In the genomic region with DNA sequence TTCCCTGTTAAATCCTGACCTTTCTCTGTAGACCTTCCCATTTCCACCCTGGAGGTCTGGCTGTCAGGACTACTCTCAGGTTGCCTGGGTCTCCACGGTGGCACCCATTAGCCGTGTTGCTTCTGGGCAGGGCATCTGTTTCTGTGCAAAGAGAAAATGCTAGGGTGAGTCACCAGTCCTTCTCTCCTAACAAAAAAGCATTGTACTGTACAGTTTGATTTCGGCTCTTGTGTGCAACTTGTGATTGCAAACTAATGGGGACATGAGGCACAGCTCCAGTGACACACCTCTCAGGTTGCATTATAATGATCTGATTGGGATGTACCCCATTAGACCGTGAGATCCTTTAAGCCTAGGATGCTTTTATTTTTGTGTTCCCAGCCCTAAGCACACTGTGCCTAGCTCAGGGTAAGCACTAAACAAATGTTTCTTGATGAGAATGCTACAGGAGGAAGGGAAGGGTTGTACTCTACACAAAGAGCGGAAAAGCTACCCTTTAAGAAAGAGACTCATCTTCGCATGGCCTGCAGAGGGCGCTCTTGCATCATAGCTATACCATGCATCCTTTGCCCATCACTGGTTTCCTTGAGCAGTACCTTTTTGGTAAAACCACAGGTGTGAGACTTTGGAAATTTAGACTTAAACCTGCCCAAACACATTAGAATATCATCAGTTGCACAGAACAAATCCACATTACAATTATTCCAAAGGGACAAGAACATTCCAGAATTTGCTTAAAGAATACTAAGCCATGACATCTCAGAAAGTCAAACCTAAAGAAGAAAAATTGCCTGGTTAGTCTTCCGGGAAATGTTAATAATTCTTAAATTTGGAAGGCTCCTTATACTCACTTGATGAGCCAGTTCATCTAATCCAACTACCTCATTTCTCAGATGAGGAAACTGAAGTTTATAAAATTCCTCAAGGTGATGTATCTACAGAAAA, we compare ENCODE assay signal across 8 cellular contexts. TPM values are rescaled to one million over a fixed set of nuclear protein-coding genes. Genes with fewer than 3 reads are reported as not detected.
DNase-seq lines count a peak whose midpoint lies in the region; ATAC-seq and TF ChIP-seq lines count a peak whose summit lies in the region.

No MANE protein-coding gene starts in this region.

- H3K27ac Mint-ChIP-seq in Calu3 (ENCODE audit: unreplicated experiment), result peak overlapping the region; percentile 61
- peak overlapping the region; percentile 21 for H3K27ac Mint-ChIP-seq in MCF 10A (ENCODE audit: low read depth, unreplicated experiment)

- H3K27me3 Mint-ChIP-seq in Calu3 (ENCODE audit: unreplicated experiment) (no peaks in the 10 kb centered on the region), MCF 10A (ENCODE audit: insufficient read depth, unreplicated experiment) (no peaks in the 10 kb centered on the region)

- BruUV-seq in Calu3 (replicated peaks; lab: Mats Ljungman, UMichigan), result no TSS peak
- BruUV-seq in MCF 10A (replicated peaks; lab: Mats Ljungman, UMichigan), result no TSS peak

- H3K27ac ChIP-seq in VCaP, result no peak overlapping the region

- H3K4me1 Mint-ChIP-seq in Calu3 (ENCODE audit: low read depth, unreplicated experiment), result peaks cover 7% of the 10 kb centered on the region
- H3K4me1 Mint-ChIP-seq in MCF 10A (ENCODE audit: insufficient read depth, unreplicated experiment), result peaks cover 11% of the 10 kb centered on the region

- ATAC-seq in GM21786 (IDR thresholded peaks at IDR 0.05; ENCODE audit: unreplicated experiment), result peak; percentile 80
- ATAC-seq in HG03439 (IDR thresholded peaks at IDR 0.05; ENCODE audit: unreplicated experiment), result no peak

- intact Hi-C loops in Calu3 (cut with micrococcal nuclease; ENCODE audit: unreplicated experiment) (loop anchor here (5.0 to 10.0 kb wide), 4 partner anchors 556 to 1096 kb away; no protein-coding TSS in a partner anchor), MCF 10A (cut with micrococcal nuclease) (loop anchor here (2.0 to 5.0 kb wide), 5 partner anchors 106 to 1096 kb away; no protein-coding TSS in a partner anchor)

- H3K9me3 Mint-ChIP-seq in Calu3 (ENCODE audit: low read depth, unreplicated experiment) (no peaks in the 10 kb centered on the region), MCF 10A (ENCODE audit: unreplicated experiment) (no peaks in the 10 kb centered on the region)

- TF ChIP-seq CTCF in Calu3 (IDR thresholded peaks at IDR 0.05; ENCODE audit: unreplicated experiment) (peak; percentile 59), VCaP (conservative IDR thresholded peaks at IDR 0.05) (peak; percentile 93), MCF 10A (IDR thresholded peaks at IDR 0.05; ENCODE audit: unreplicated experiment) (peak; percentile 88)

- POLR2A ChIA-PET in MCF 10A (lab: Yijun Ruan, JAX), result interaction anchor here (0.5 to 2.1 kb wide), 7 partner anchors 20 to 148 kb away, joined by 3 to 7 read pairs (median 3); a partner anchor contains a TSS

- H3K4me3 Mint-ChIP-seq in Calu3 (ENCODE audit: low read depth, unreplicated experiment) (no peak overlapping the region), MCF 10A (ENCODE audit: unreplicated experiment) (no peak overlapping the region)

- peak; percentile 58 for DNase-seq in Calu3
- DNase-seq in NCI-H2029 (lab: John Stamatoyannopoulos, UW), result peak; percentile 5
- DNase-seq in MCF 10A (ENCODE audit: unreplicated experiment), result peak; percentile 85
- DNase-seq in iris pigment epithelial cell (ENCODE audit: low read depth), result peak; percentile 67
- DNase-seq in stimulated activated CD4-positive, alpha-beta T cell treated with anti-CD3 and anti-CD28 coated beads, Interleukin-1b, Interleukin-23, amount 100 ng/mL, for 1 hour (ENCODE audit: low read depth in 2 of 2), result peak; percentile 44 to 50

- CTCF ChIA-PET in Calu3 (lab: Charles Lee) (interaction anchor here (0.5 to 1.3 kb wide), 11 partner anchors 12 to 935 kb away, joined by 3 to 12 read pairs (median 3); a partner anchor contains a TSS), MCF 10A (lab: Yijun Ruan, JAX) (interaction anchor here (0.6 to 5.0 kb wide), 35 partner anchors 8 to 1144 kb away, joined by 3 to 21 read pairs (median 4); no protein-coding TSS in a partner anchor)

- H3K36me3 Mint-ChIP-seq in Calu3 (ENCODE audit: insufficient read depth, unreplicated experiment), result no peaks in the 10 kb centered on the region
- H3K36me3 Mint-ChIP-seq in MCF 10A (ENCODE audit: insufficient read depth, unreplicated experiment), result no peaks in the 10 kb centered on the region

RNA-seq across cellular contexts. Expression of a gene that starts 20.3 kb away (rescaled TPM):
- total RNA-seq in Calu3 (2022), result 10.6 and 11.8 TPM in 2 replicates
- 17.5 and 19.0 TPM in 2 replicates for total RNA-seq in MCF 10A (2022)

RNA-seq across cellular contexts. Expression of a gene that starts 38.7 kb away (rescaled TPM):
- total RNA-seq in Calu3 (2022) (not detected in 2 replicates), MCF 10A (2022) (0.28 and 0.49 TPM in 2 replicates)

RNA-seq across cellular contexts. Expression of a gene that starts 40.4 kb away (rescaled TPM):
- total RNA-seq in Calu3 (2022) (5.3 and 5.6 TPM in 2 replicates), MCF 10A (2022) (15.1 and 19.5 TPM in 2 replicates)

Comparison
In these comparisons a context has a peak if more than half of its experiments do, and no peak if none do; other contexts are left out.
1. DNase-seq: peak in every context shown above with its lines; median percentile 85 in MCF 10A; 67 in iris pigment epithelial cell; 58 in Calu3; 47 in stimulated activated CD4-positive, alpha-beta T cell treated with anti-CD3 and anti-CD28 coated beads, Interleukin-1b, Interleukin-23, amount 100 ng/mL, for 1 hour; 5 in NCI-H2029.